In genomic region chr1:43708006-43708412, GRCh38 we compare ENCODE assay signal across 1 cellular context.
A peak's percentile ranks its signal among the peaks of the same experiment; 100 is the strongest.
TF ChIP-seq lines count a peak whose summit lies in the region.

No MANE protein-coding gene starts in this region.

TF ChIP-seq in IMR-90, 13 proteins besides CTCF, POLR2A, EP300 and RAD21:
- TF ChIP-seq BHLHE40 (IDR thresholded peaks at IDR 0.05; ENCODE audit: low read depth, low read length) (no peak), MAFK (IDR thresholded peaks at IDR 0.05; ENCODE audit: low read depth, low read length) (no peak), USF2 (IDR thresholded peaks at IDR 0.05; ENCODE audit: low read depth, low read length) (no peak), RFX5 (IDR thresholded peaks at IDR 0.05; ENCODE audit: low read depth, low read length) (no peak), NFE2L2 (IDR thresholded peaks at IDR 0.05; ENCODE audit: low read depth, low read length) (no peak), MAZ (IDR thresholded peaks at IDR 0.05; ENCODE audit: borderline replicate concordance, low read depth, low read length) (0 out of 2 replicates have a peak, but pooled peaks have one; percentile 6), RCOR1 (IDR thresholded peaks at IDR 0.05; ENCODE audit: insufficient replicate concordance, low read length) (no peak)
